ENCODE assay signal across 8 cellular contexts in the genomic region with DNA sequence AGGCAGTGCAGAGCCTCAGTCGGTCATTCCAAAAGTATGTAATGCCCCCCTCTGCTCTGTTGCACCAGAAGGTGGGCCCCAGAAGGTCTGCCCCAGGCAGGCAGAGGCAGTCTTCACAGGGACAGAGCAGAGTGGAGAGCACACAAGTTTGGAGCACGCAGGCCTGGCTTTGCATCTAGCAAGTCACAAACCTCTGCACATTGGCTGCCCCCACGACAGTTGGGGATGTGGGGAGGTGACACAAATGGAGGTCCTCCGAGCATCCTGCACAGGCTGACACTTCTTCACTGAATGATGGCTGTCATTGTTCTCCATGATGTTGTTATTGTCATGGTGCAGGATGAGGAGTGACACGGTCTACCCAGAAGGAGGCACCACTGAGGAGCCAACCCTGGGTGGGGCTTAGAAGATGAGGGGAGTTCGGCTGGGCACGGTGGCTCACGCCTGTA. TPM values are rescaled to one million over a fixed set of nuclear protein-coding genes. Genes with fewer than 3 reads are reported as not detected.
DNase-seq lines count a peak whose midpoint lies in the region; FAIRE-seq and TF ChIP-seq lines count a peak whose summit lies in the region.

No MANE protein-coding gene starts in this region.

- H3K4me1 ChIP-seq in kidney (ENCODE audit: control insufficient read depth in 1 of 2, insufficient read depth in 1 of 2, low read depth in 1 of 2, low read length in 2 of 2) (peaks cover 49 to 63% of the 10 kb centered on the region in 2 donors), suprapubic skin (peaks cover 68% of the 10 kb centered on the region)

- peaks cover 8% of the 10 kb centered on the region for H3K36me3 Mint-ChIP-seq in activated naive CD4-positive, alpha-beta T cell treated with anti-CD3 and anti-CD28 coated beads, Interleukin-2, amount 10 ng/mL, durations not matched to agents 7 days and 5 days
- peaks cover 5% of the 10 kb centered on the region for H3K36me3 Mint-ChIP-seq in activated naive CD4-positive, alpha-beta T cell treated with anti-CD3 and anti-CD28 coated beads for 36 hours (ENCODE audit: low read depth)

- DNase-seq in activated naive CD4-positive, alpha-beta T cell treated with anti-CD3 and anti-CD28 coated beads, Interleukin-2, amount 10 ng/mL, durations not matched to agents 7 days and 5 days: no peak
- no peak for DNase-seq in activated naive CD4-positive, alpha-beta T cell treated with anti-CD3 and anti-CD28 coated beads for 36 hours
- DNase-seq in RWPE1 (ENCODE audit: low spot score) (no peak), kidney (no peak), suprapubic skin (ENCODE audit: low spot score in 2 of 2) (peak in 1 of 2 donors; percentile 54), SIG-M5 treated with dmso at 0.1 percent for 504 hours (lab: John Stamatoyannopoulos, UW; ENCODE audit: unreplicated experiment) (no peak), putamen (ENCODE audit: low spot score) (no peak), GM13977 (ENCODE audit: low spot score) (no peak)

- H3K4me3 Mint-ChIP-seq in activated naive CD4-positive, alpha-beta T cell treated with anti-CD3 and anti-CD28 coated beads, Interleukin-2, amount 10 ng/mL, durations not matched to agents 7 days and 5 days: no peak overlapping the region
- H3K4me3 Mint-ChIP-seq in activated naive CD4-positive, alpha-beta T cell treated with anti-CD3 and anti-CD28 coated beads for 36 hours: no peak overlapping the region

- no peaks in the 10 kb centered on the region for H3K36me3 ChIP-seq in kidney (ENCODE audit: control insufficient read depth in 1 of 2, insufficient read depth in 2 of 2, low read length in 2 of 2)
- no peaks in the 10 kb centered on the region for H3K36me3 ChIP-seq in suprapubic skin

- no peak for TF ChIP-seq EP300 in suprapubic skin (IDR thresholded peaks at IDR 0.05)

- no peaks in the 10 kb centered on the region for H3K9me3 ChIP-seq in kidney (ENCODE audit: control insufficient read depth in 1 of 2, low read length in 2 of 2)
- no peaks in the 10 kb centered on the region for H3K9me3 ChIP-seq in suprapubic skin

- H3K27me3 ChIP-seq in suprapubic skin: no peaks in the 10 kb centered on the region

- 91% methylated on average over 7 of the region's 8 CpGs for WGBS in suprapubic skin

- H3K27ac ChIP-seq in RWPE1: peak overlapping the region; percentile 42; the same call in 1 of the 2 replicates
- peak overlapping the region; percentile 63 to 81 for H3K27ac ChIP-seq in kidney (ENCODE audit: low read depth in 2 of 2, low read length in 2 of 2)
- peak overlapping the region; percentile 85 for H3K27ac ChIP-seq in suprapubic skin

- no peak for TF ChIP-seq CTCF in RWPE1 (conservative IDR thresholded peaks at IDR 0.05; ENCODE audit: low read depth)
- no peak for TF ChIP-seq CTCF in kidney (IDR thresholded peaks at IDR 0.05; ENCODE audit: borderline replicate concordance, extremely low read depth, insufficient read depth)
- no peak for TF ChIP-seq CTCF in suprapubic skin (IDR thresholded peaks at IDR 0.05)
- no peak for TF ChIP-seq CTCF in GM13977 (IDR thresholded peaks at IDR 0.05; ENCODE audit: extremely low read depth, insufficient read depth, missing control alignments)

- POLR2A ChIA-PET in RWPE1 (lab: Yijun Ruan, JAX; ENCODE audit: low non-redundant PET): no interaction called here

- peak overlapping the region in 1 of 2 donors; percentile 27 for H3K9ac ChIP-seq in kidney (ENCODE audit: low read length in 2 of 2)

- no peaks in the 10 kb centered on the region for H3K9me3 Mint-ChIP-seq in activated naive CD4-positive, alpha-beta T cell treated with anti-CD3 and anti-CD28 coated beads, Interleukin-2, amount 10 ng/mL, durations not matched to agents 7 days and 5 days
- H3K9me3 Mint-ChIP-seq in activated naive CD4-positive, alpha-beta T cell treated with anti-CD3 and anti-CD28 coated beads for 36 hours: no peaks in the 10 kb centered on the region

- H3K27ac Mint-ChIP-seq in activated naive CD4-positive, alpha-beta T cell treated with anti-CD3 and anti-CD28 coated beads, Interleukin-2, amount 10 ng/mL, durations not matched to agents 7 days and 5 days: peak overlapping the region; percentile 87
- no peak overlapping the region for H3K27ac Mint-ChIP-seq in activated naive CD4-positive, alpha-beta T cell treated with anti-CD3 and anti-CD28 coated beads for 36 hours

- in situ Hi-C loops in GM13977 (cut with MboI; ENCODE audit: low pct_unique_long_range_greater_than_20kb, low sequenced_read_pairs, unreplicated experiment): no loop called here

- no peak for TF ChIP-seq POLR2A in suprapubic skin (IDR thresholded peaks at IDR 0.05)

- H3K4me1 Mint-ChIP-seq in activated naive CD4-positive, alpha-beta T cell treated with anti-CD3 and anti-CD28 coated beads, Interleukin-2, amount 10 ng/mL, durations not matched to agents 7 days and 5 days: peaks cover 92% of the 10 kb centered on the region
- H3K4me1 Mint-ChIP-seq in activated naive CD4-positive, alpha-beta T cell treated with anti-CD3 and anti-CD28 coated beads for 36 hours (ENCODE audit: low read depth): peaks cover 73% of the 10 kb centered on the region

- intact Hi-C loops in activated naive CD4-positive, alpha-beta T cell treated with anti-CD3 and anti-CD28 coated beads for 36 hours (cut with micrococcal nuclease): no loop called here
- intact Hi-C loops in kidney (cut with DNase I): no loop called here

- peak overlapping the region; percentile 1 to 16 for H3K4me3 ChIP-seq in kidney (ENCODE audit: low read length in 2 of 2)
- no peak overlapping the region for H3K4me3 ChIP-seq in suprapubic skin

- FAIRE-seq in kidney (lab: Jason Lieb, UNC): no peak

- CTCF ChIA-PET in activated naive CD4-positive, alpha-beta T cell treated with anti-CD3 and anti-CD28 coated beads, Interleukin-2, amount 10 ng/mL, durations not matched to agents 7 days and 5 days (lab: Charles Lee): no interaction called here
- CTCF ChIA-PET in activated naive CD4-positive, alpha-beta T cell treated with anti-CD3 and anti-CD28 coated beads for 36 hours (lab: Charles Lee): no interaction called here
- CTCF ChIA-PET in RWPE1 (lab: Yijun Ruan, JAX): no interaction called here

- H3K27me3 Mint-ChIP-seq in activated naive CD4-positive, alpha-beta T cell treated with anti-CD3 and anti-CD28 coated beads, Interleukin-2, amount 10 ng/mL, durations not matched to agents 7 days and 5 days: no peaks in the 10 kb centered on the region
- H3K27me3 Mint-ChIP-seq in activated naive CD4-positive, alpha-beta T cell treated with anti-CD3 and anti-CD28 coated beads for 36 hours (ENCODE audit: low read depth): no peaks in the 10 kb centered on the region

RNA-seq across cellular contexts. Expression of a gene that starts 11.9 kb away (rescaled TPM):
- 10 to 100 TPM; 25.8 to 26.3 TPM for total RNA-seq in activated naive CD4-positive, alpha-beta T cell treated with anti-CD3 and anti-CD28 coated beads for 36 hours
- total RNA-seq in kidney (68.2 TPM), suprapubic skin (100 to 1,000 TPM; 105 to 279 (median 130) TPM)
- polyA plus RNA-seq in kidney (ENCODE audit: insufficient read depth, low read depth, low replicate concordance): 67.0 TPM

RNA-seq across cellular contexts. Expression of a gene that starts 54.3 kb away (rescaled TPM):
- 10 to 100 TPM; 36.6 to 38.2 TPM for total RNA-seq in activated naive CD4-positive, alpha-beta T cell treated with anti-CD3 and anti-CD28 coated beads for 36 hours
- total RNA-seq in kidney (17.3 TPM), suprapubic skin (10 to 100 TPM; 15.0 to 39.3 (median 20.3) TPM)
- 3.7 TPM for polyA plus RNA-seq in kidney (ENCODE audit: insufficient read depth, low read depth, low replicate concordance)
